10 cellular contexts compared by ENCODE assay signal in the genomic region with DNA sequence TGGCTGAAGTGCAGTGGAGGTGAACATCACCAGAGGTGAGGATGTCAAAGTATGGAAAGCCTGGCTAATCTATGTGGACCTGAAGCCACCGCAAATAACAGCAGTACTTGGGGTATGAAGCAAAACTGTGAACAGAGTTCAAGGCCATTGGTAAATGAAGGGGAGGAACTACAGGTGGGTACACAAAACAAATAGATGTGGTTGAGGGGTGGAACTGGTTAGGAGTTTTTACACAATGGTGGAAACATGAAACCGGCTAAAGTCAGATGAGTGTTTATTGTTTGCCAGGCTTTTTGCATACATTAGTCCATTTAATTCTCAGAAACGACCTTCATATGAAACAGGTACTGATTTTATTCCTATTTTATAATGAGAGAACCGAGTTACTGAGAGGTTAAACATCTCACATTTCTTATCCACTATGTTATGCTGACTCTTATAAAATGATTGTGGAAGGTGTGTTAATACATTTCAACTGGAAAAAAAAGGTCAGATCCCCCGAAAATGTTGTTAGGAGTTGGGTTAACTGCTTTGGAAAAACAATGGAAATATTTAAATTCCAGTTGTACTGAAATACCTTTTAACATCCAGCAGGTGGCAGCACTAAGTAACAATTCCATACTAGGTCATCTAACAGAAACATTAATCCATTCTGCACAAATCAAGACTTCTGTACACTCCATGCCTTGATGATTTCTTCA. TPM values are rescaled to one million over a fixed set of nuclear protein-coding genes. Genes with fewer than 3 reads are reported as not detected.
DNase-seq lines count a peak whose midpoint lies in the region; ATAC-seq and TF ChIP-seq lines count a peak whose summit lies in the region.
"Had no signal": no experiment of that assay in that cellular context is flagged by ENCODE, and none has a peak within 500 bp of the region (broad histone marks: within the 10 kb centered on the region; RNA-seq: fewer than 3 reads in every experiment).

No MANE protein-coding gene starts in this region.

- H3K4me3 ChIP-seq in HAP-1, result no peak overlapping the region

- no peaks in the 10 kb centered on the region for H3K27me3 ChIP-seq in HAP-1 (ENCODE audit: low read depth)

- peaks cover 12% of the 10 kb centered on the region for H3K36me3 ChIP-seq in HAP-1 (replicated peaks)

- peaks cover 23% of the 10 kb centered on the region for H3K36me3 Mint-ChIP-seq in chondrocyte (ENCODE audit: low read depth)

- H3K27me3 Mint-ChIP-seq in chondrocyte (ENCODE audit: low read depth), result no peaks in the 10 kb centered on the region

- H3K9me3 Mint-ChIP-seq in chondrocyte (ENCODE audit: low read depth), result no peaks in the 10 kb centered on the region

- peak; percentile 87 for TF ChIP-seq CTCF in chondrocyte (IDR thresholded peaks at IDR 0.05)

- no peaks in the 10 kb centered on the region for H3K9me3 ChIP-seq in HAP-1

- no peak overlapping the region for H3K4me3 Mint-ChIP-seq in chondrocyte (ENCODE audit: unreplicated experiment)
- H3K4me3 Mint-ChIP-seq: T-helper 1 cell treated with Interleukin-12 subunit alpha and Interleukin-12 subunit beta and Interleukin-4 antibody, amounts not matched to agents 30 μg/mL and 1 μg/mL, for 36 hours had no signal

- ATAC-seq in HG02885 (IDR thresholded peaks at IDR 0.05; ENCODE audit: poor library complexity, unreplicated experiment) (no peak), HG03457 (IDR thresholded peaks at IDR 0.05; ENCODE audit: unreplicated experiment) (no peak), HG03159 (IDR thresholded peaks at IDR 0.05; ENCODE audit: unreplicated experiment) (no peak)

- in situ Hi-C loops in HAP-1 (cut with MboI; ENCODE audit: low sequenced_read_pairs), result no loop called here

- DNase-seq in DMS 273 treated with DMSO at 0.1 percent for 48 hours (lab: John Stamatoyannopoulos, UW) (peak; percentile 45), HAP-1 (ENCODE audit: low spot score in 2 of 2) (peak; percentile 24 to 49), NCI-H82 (lab: John Stamatoyannopoulos, UW) (peak; percentile 67), chondrocyte (ENCODE audit: low spot score) (no peak), midbrain (lab: John Stamatoyannopoulos, UW) (peak; percentile 39)
- DNase-seq: right cardiac atrium had no signal

- no peaks in the 10 kb centered on the region for H3K4me1 ChIP-seq in HAP-1

- H3K4me1 Mint-ChIP-seq in chondrocyte (ENCODE audit: low read depth), result peaks cover 3% of the 10 kb centered on the region

- no peak overlapping the region for H3K27ac Mint-ChIP-seq in chondrocyte (ENCODE audit: unreplicated experiment)
- H3K27ac Mint-ChIP-seq: T-helper 1 cell treated with Interleukin-12 subunit alpha and Interleukin-12 subunit beta and Interleukin-4 antibody, amounts not matched to agents 30 μg/mL and 1 μg/mL, for 36 hours had no signal

RNA-seq across cellular contexts. Expression of a gene that starts 44.3 kb away (rescaled TPM):
- 18.8 to 24.9 TPM (median 19.6 TPM) in 3 replicates for total RNA-seq in chondrocyte

RNA-seq across cellular contexts. Expression of a gene that starts 56.8 kb away (rescaled TPM):
- 26.1 to 31.1 TPM (median 26.9 TPM) in 3 replicates for total RNA-seq in chondrocyte

RNA-seq across cellular contexts. Expression of a gene that starts 56.8 kb away (rescaled TPM):
- 5.6 to 7.5 TPM (median 5.9 TPM) in 3 replicates for total RNA-seq in chondrocyte
